Comparison of ENCODE assay signal across 23 cellular contexts in genomic region chr2:8527676-8528075, GRCh38.
DNase-seq lines count a peak whose midpoint lies in the region; ATAC-seq and TF ChIP-seq lines count a peak whose summit lies in the region.
"Had no signal": no experiment of that assay in that cellular context is flagged by ENCODE, and none has a peak within 500 bp of the region (broad histone marks: within the 10 kb centered on the region; RNA-seq: fewer than 3 reads in every experiment).

No MANE protein-coding gene starts in this region.

- H3K4me3 Mint-ChIP-seq in stimulated activated effector memory CD8-positive, alpha-beta T cell treated with anti-CD3 and anti-CD28 coated beads, Interleukin-12 subunit alpha, Interleukin-12 subunit beta, amount 100 ng/mL, for 72 hours, result no peak overlapping the region
- H3K4me3 Mint-ChIP-seq: CD4-positive, alpha-beta T cell; T-helper 1 cell treated with Interleukin-12 subunit alpha and Interleukin-12 subunit beta and Interleukin-4 antibody, amounts not matched to agents 30 μg/mL and 1 μg/mL, for 36 hours had no signal

- H3K79me2 ChIP-seq in DOHH2 (ENCODE audit: control insufficient read depth, low read length), result no peaks in the 10 kb centered on the region

- H3K9me3 Mint-ChIP-seq in stimulated activated effector memory CD8-positive, alpha-beta T cell treated with anti-CD3 and anti-CD28 coated beads, Interleukin-12 subunit alpha, Interleukin-12 subunit beta, amount 100 ng/mL, for 72 hours, result peaks cover 7% of the 10 kb centered on the region

- peaks cover 36% of the 10 kb centered on the region for H3K4me1 Mint-ChIP-seq in stimulated activated effector memory CD8-positive, alpha-beta T cell treated with anti-CD3 and anti-CD28 coated beads, Interleukin-12 subunit alpha, Interleukin-12 subunit beta, amount 100 ng/mL, for 72 hours

- peaks cover 12% of the 10 kb centered on the region for H3K9me3 ChIP-seq in DOHH2 (ENCODE audit: control insufficient read depth, insufficient read depth, low read length)

- H4K20me1 ChIP-seq in DOHH2 (ENCODE audit: control insufficient read depth, insufficient read depth, low read depth, low read length), result no peaks in the 10 kb centered on the region

- peak; percentile 50 for DNase-seq in Right ventricle myocardium inferior (ENCODE audit: missing footprints)
- no peak for DNase-seq in left ventricle myocardium superior
- no peak for DNase-seq in stimulated activated effector memory CD8-positive, alpha-beta T cell treated with anti-CD3 and anti-CD28 coated beads, Interleukin-12 subunit alpha, Interleukin-12 subunit beta, amount 100 ng/mL, for 72 hours (ENCODE audit: low spot score in 2 of 2)
- DNase-seq in NCI-H2227 treated with DMSO at 0.1 percent for 48 hours (lab: John Stamatoyannopoulos, UW), result no peak
- DNase-seq in glomerular visceral epithelial cell (ENCODE audit: extremely low spot score), result no peak
- DNase-seq: CD4-positive, alpha-beta T cell; DMS79 treated with DMSO at 0.1 percent for 48 hours; IMR-90; KG1; NCI-H1048; NCI-H1694 treated with DMSO at 0.1 percent for 48 hours; NCI-H226; NCI-H510A; NCI-H748 treated with DMSO at 0.1 percent for 48 hours; NK-92 treated with Interleukin-12 subunit alpha and Interleukin-12 subunit beta, amount 100 ng/mL, for 24 hours; SIG-M5 had no signal

- H3K36me3 Mint-ChIP-seq in stimulated activated effector memory CD8-positive, alpha-beta T cell treated with anti-CD3 and anti-CD28 coated beads, Interleukin-12 subunit alpha, Interleukin-12 subunit beta, amount 100 ng/mL, for 72 hours, result no peaks in the 10 kb centered on the region

- H3K27ac ChIP-seq in DOHH2 (ENCODE audit: low read depth, low read length) (0 out of 2 replicates have a peak overlapping the region, but pooled peaks have one; percentile 51), VCaP (peak overlapping the region; percentile 98)
- H3K27ac ChIP-seq: RWPE1, SK-N-MC had no signal

- no peaks in the 10 kb centered on the region for H3K36me3 ChIP-seq in DOHH2 (ENCODE audit: control insufficient read depth, low read length)

- H3K9me2 ChIP-seq in DOHH2 (replicated peaks; ENCODE audit: control insufficient read depth, low read length), result no peaks in the 10 kb centered on the region

- TF ChIP-seq CTCF in DOHH2 (IDR thresholded peaks at IDR 0.05; ENCODE audit: low read depth, low read length, poor library complexity, severe bottlenecking) (no peak), VCaP (conservative IDR thresholded peaks at IDR 0.05) (no peak)

- peak overlapping the region; percentile 52; the same call in 1 of the 2 replicates for H3K4me2 ChIP-seq in DOHH2 (ENCODE audit: low read length)

- intact Hi-C loops in Right ventricle myocardium inferior (cut with DNase I) (no loop called here), left ventricle myocardium superior (cut with micrococcal nuclease) (no loop called here)

- H3F3A ChIP-seq in DOHH2 (ENCODE audit: control insufficient read depth, insufficient read depth), result 0 out of 2 replicates have a peak, but pooled peaks cover 8% of the 10 kb centered on the region

- no peak overlapping the region for H3K4me3 ChIP-seq in DOHH2 (ENCODE audit: low read length)
- H3K4me3 ChIP-seq: SK-N-MC had no signal

- H3K27ac Mint-ChIP-seq in stimulated activated effector memory CD8-positive, alpha-beta T cell treated with anti-CD3 and anti-CD28 coated beads, Interleukin-12 subunit alpha, Interleukin-12 subunit beta, amount 100 ng/mL, for 72 hours, result peak overlapping the region; percentile 92
- H3K27ac Mint-ChIP-seq: CD4-positive, alpha-beta T cell had no signal

- no peaks in the 10 kb centered on the region for H3K27me3 ChIP-seq in DOHH2 (ENCODE audit: control insufficient read depth, low read length)

- ATAC-seq in Right ventricle myocardium inferior, result no peak
- no peak for ATAC-seq in left ventricle myocardium superior
- ATAC-seq in stimulated activated effector memory CD8-positive, alpha-beta T cell treated with anti-CD3 and anti-CD28 coated beads, Interleukin-12 subunit alpha, Interleukin-12 subunit beta, amount 100 ng/mL, for 72 hours, result no peak
- ATAC-seq in GM18868 (IDR thresholded peaks at IDR 0.05; ENCODE audit: unreplicated experiment), result no peak
- ATAC-seq: Panc1 had no signal

- H3K4me1 ChIP-seq in DOHH2 (ENCODE audit: control insufficient read depth, low read length), result peaks cover 59% of the 10 kb centered on the region
